Comparison of ENCODE assay signal across 2 cellular contexts in genomic region chr12:45278447-45278846, GRCh38.
TF ChIP-seq lines count a peak whose summit lies in the region.

No MANE protein-coding gene starts in this region.

TF ChIP-seq in A549, 52 proteins besides CTCF, POLR2A, EP300 and RAD21:
- TF ChIP-seq RFX5 (IDR thresholded peaks at IDR 0.05) (no peak), CEBPB (IDR thresholded peaks at IDR 0.05) (peak in 1 of 2 experiments; percentile 47; a peak in 2 of 4 replicates)

TF ChIP-seq in IMR-90, 13 proteins besides CTCF, POLR2A, EP300 and RAD21:
- TF ChIP-seq CEBPB (IDR thresholded peaks at IDR 0.05; ENCODE audit: low read depth, low read length) (peak; percentile 62), RCOR1 (IDR thresholded peaks at IDR 0.05; ENCODE audit: insufficient replicate concordance, low read length) (no peak)
